ENCODE assay signal across 20 cellular contexts in the genomic region with DNA sequence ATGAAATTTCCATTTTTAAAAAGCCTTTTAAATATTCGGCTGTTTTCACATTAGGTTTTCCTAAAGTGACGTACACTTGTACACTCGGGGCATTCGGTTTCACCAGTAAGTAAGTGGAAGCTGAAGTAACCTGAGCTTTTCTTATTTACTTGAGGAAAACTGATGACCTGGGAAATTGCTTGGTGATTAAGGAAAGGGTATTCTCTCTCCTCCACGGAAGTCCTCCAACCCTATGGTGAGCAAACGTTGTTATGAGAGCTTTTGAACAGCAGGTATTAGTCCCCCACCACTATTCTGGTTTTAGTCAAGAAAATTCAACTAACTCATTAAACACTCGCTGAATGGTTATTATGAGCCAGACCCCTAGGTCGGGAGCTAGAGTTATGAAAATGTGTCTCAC.
"Had no signal": no experiment of that assay in that cellular context is flagged by ENCODE, and none has a peak within 500 bp of the region (broad histone marks: within the 10 kb centered on the region; RNA-seq: fewer than 3 reads in every experiment).

No MANE protein-coding gene starts in this region.

- DNase-seq: dermis blood vessel endothelial cell; dorsolateral prefrontal cortex; effector CD4-positive, alpha-beta T cell; effector memory CD4-positive, alpha-beta T cell; foreskin keratinocyte; heart left ventricle; hypothalamus; immature natural killer cell; islet precursor cell; kidney; kidney glomerular epithelial cell; left colon; left lung; left ventricle myocardium superior; lower lobe of right lung; mesenchymal stem cell; mucosa of descending colon; naive B cell; naive thymus-derived CD8-positive, alpha-beta T cell had no signal

- ATAC-seq: foreskin keratinocyte; gastroesophageal sphincter; heart left ventricle; left colon; left lung; left ventricle myocardium superior; lower lobe of right lung; mucosa of descending colon; naive thymus-derived CD8-positive, alpha-beta T cell had no signal
